In genomic region chr4:6322761-6323566, GRCh38 we compare ENCODE assay signal across 1 cellular context.
TF ChIP-seq lines count a peak whose summit lies in the region.

No MANE protein-coding gene starts in this region.

TF ChIP-seq in HepG2, 621 proteins besides CTCF, POLR2A, EP300 and RAD21 (continued from another document and continues in another):
- TF ChIP-seq BRF2 (CRISPR knock-in tag; IDR thresholded peaks at IDR 0.05) = no peak
- no peak for TF ChIP-seq ZBTB4 (CRISPR knock-in tag; IDR thresholded peaks at IDR 0.05; ENCODE audit: borderline replicate concordance)
- no peak for TF ChIP-seq HMGA1 (CRISPR knock-in tag; conservative IDR thresholded peaks at IDR 0.05)
- no peak for TF ChIP-seq CREB1 (IDR thresholded peaks at IDR 0.05)
- TF ChIP-seq CREB1 (CRISPR knock-in tag; IDR thresholded peaks at IDR 0.05) = peak; percentile 27; the same call in 1 of the 2 replicates
- TF ChIP-seq ZNF335 (CRISPR knock-in tag; IDR thresholded peaks at IDR 0.05) = no peak
- no peak for TF ChIP-seq ZNF644 (CRISPR knock-in tag; IDR thresholded peaks at IDR 0.05; ENCODE audit: low read depth)
- peak; percentile 13; the same call in 1 of the 2 replicates for TF ChIP-seq THAP9 (CRISPR knock-in tag; IDR thresholded peaks at IDR 0.05; ENCODE audit: borderline replicate concordance)
- TF ChIP-seq DMAP1 (CRISPR knock-in tag; IDR thresholded peaks at IDR 0.05) = no peak
- TF ChIP-seq ZNF784 (CRISPR knock-in tag; IDR thresholded peaks at IDR 0.05; ENCODE audit: borderline replicate concordance) = no peak
- TF ChIP-seq THYN1 (CRISPR knock-in tag; IDR thresholded peaks at IDR 0.05; ENCODE audit: borderline replicate concordance, low read depth) = no peak
- TF ChIP-seq ZNF331 (CRISPR knock-in tag; IDR thresholded peaks at IDR 0.05) = no peak
- no peak for TF ChIP-seq FOXP1 (IDR thresholded peaks at IDR 0.05)
- peak; percentile 54 for TF ChIP-seq FOXP1 (CRISPR knock-in tag; IDR thresholded peaks at IDR 0.05)
- no peak for TF ChIP-seq ZNF660 (CRISPR knock-in tag; IDR thresholded peaks at IDR 0.05; ENCODE audit: borderline replicate concordance, low read depth)
- peak; percentile 30; the same call in 1 of the 2 replicates for TF ChIP-seq ZBTB20 (CRISPR knock-in tag; IDR thresholded peaks at IDR 0.05; ENCODE audit: borderline replicate concordance, low read depth)
- peak; percentile 66 for TF ChIP-seq ASH2L (IDR thresholded peaks at IDR 0.05; ENCODE audit: insufficient read length, low read depth, low read length)
- TF ChIP-seq ZNF326 (CRISPR knock-in tag; IDR thresholded peaks at IDR 0.05; ENCODE audit: borderline replicate concordance) = no peak
- no peak for TF ChIP-seq FOXK2 (IDR thresholded peaks at IDR 0.05)
- TF ChIP-seq ZEB1 (IDR thresholded peaks at IDR 0.05; ENCODE audit: insufficient replicate concordance, low read depth) = no peak
- TF ChIP-seq CBX5 (CRISPR knock-in tag; IDR thresholded peaks at IDR 0.05; ENCODE audit: borderline replicate concordance) = 0 out of 2 replicates have a peak, but pooled peaks have one; percentile 29
- no peak for TF ChIP-seq HNRNPUL1 (IDR thresholded peaks at IDR 0.05; ENCODE audit: low read depth, low read length)
- no peak; the same call in 1 of the 2 replicates for TF ChIP-seq ATF3 (CRISPR knock-in tag; IDR thresholded peaks at IDR 0.05)
- no peak for TF ChIP-seq PAX8 (CRISPR knock-in tag; IDR thresholded peaks at IDR 0.05; ENCODE audit: borderline replicate concordance)
- TF ChIP-seq SNRNP70 (IDR thresholded peaks at IDR 0.05; ENCODE audit: low read depth, low read length) = no peak
- no peak for TF ChIP-seq ZSCAN22 (CRISPR knock-in tag; IDR thresholded peaks at IDR 0.05)
- no peak for TF ChIP-seq NR2F2 (IDR thresholded peaks at IDR 0.05; ENCODE audit: borderline replicate concordance, low read depth)
- TF ChIP-seq ZBTB2 (CRISPR knock-in tag; IDR thresholded peaks at IDR 0.05; ENCODE audit: low read depth) = 0 out of 2 replicates have a peak, but pooled peaks have one; percentile 55
- no peak for TF ChIP-seq ZNF343 (CRISPR knock-in tag; IDR thresholded peaks at IDR 0.05)
- TF ChIP-seq ZNF574 (CRISPR knock-in tag; IDR thresholded peaks at IDR 0.05) = peak; percentile 46
- TF ChIP-seq FOXA3 (CRISPR knock-in tag; IDR thresholded peaks at IDR 0.05) = peak; percentile 44
- TF ChIP-seq ELF4 (CRISPR knock-in tag; IDR thresholded peaks at IDR 0.05; ENCODE audit: borderline replicate concordance) = no peak; the same call in 1 of the 2 replicates
- no peak for TF ChIP-seq TP53 (CRISPR knock-in tag; conservative IDR thresholded peaks at IDR 0.05)
- TF ChIP-seq FOSL1 (CRISPR knock-in tag; IDR thresholded peaks at IDR 0.05; ENCODE audit: borderline replicate concordance) = no peak
- peak; percentile 61; the same call in 1 of the 2 replicates for TF ChIP-seq HOXA3 (CRISPR knock-in tag; IDR thresholded peaks at IDR 0.05)
- TF ChIP-seq ZBTB7A (CRISPR knock-in tag; IDR thresholded peaks at IDR 0.05) = no peak
- no peak for TF ChIP-seq KDM3A (CRISPR knock-in tag; IDR thresholded peaks at IDR 0.05; ENCODE audit: low read depth)
- TF ChIP-seq ISL2 (CRISPR knock-in tag; IDR thresholded peaks at IDR 0.05) = peak; percentile 64; the same call in 1 of the 2 replicates
- no peak for TF ChIP-seq ZNF180 (CRISPR knock-in tag; IDR thresholded peaks at IDR 0.05; ENCODE audit: borderline replicate concordance, low read depth)
- no peak for TF ChIP-seq NFIC (IDR thresholded peaks at IDR 0.05; ENCODE audit: low read length)
- no peak for TF ChIP-seq ZNF263 (CRISPR knock-in tag; IDR thresholded peaks at IDR 0.05)
- no peak for TF ChIP-seq ZNF704 (CRISPR knock-in tag; IDR thresholded peaks at IDR 0.05; ENCODE audit: borderline replicate concordance)
- no peak for TF ChIP-seq ZBTB26 (CRISPR knock-in tag; IDR thresholded peaks at IDR 0.05; ENCODE audit: borderline replicate concordance)
- peak; percentile 73 for TF ChIP-seq ZNF552 (CRISPR knock-in tag; IDR thresholded peaks at IDR 0.05; ENCODE audit: borderline replicate concordance)
- no peak for TF ChIP-seq SMARCE1 (IDR thresholded peaks at IDR 0.05; ENCODE audit: borderline replicate concordance)
- no peak for TF ChIP-seq FUBP1 (CRISPR knock-in tag; IDR thresholded peaks at IDR 0.05; ENCODE audit: borderline replicate concordance)
- TF ChIP-seq ATF5 (CRISPR knock-in tag; IDR thresholded peaks at IDR 0.05; ENCODE audit: low read depth) = no peak
